ENCODE assay signal across 11 cellular contexts in genomic region chr1:203368624-203369451, GRCh38. TPM values are rescaled to one million over a fixed set of nuclear protein-coding genes. Genes with fewer than 3 reads are reported as not detected.
A peak's percentile ranks its signal among the peaks of the same experiment; 100 is the strongest.
DNase-seq lines count a peak whose midpoint lies in the region; ATAC-seq and TF ChIP-seq lines count a peak whose summit lies in the region.
"Had no signal": no experiment of that assay in that cellular context is flagged by ENCODE, and none has a peak within 500 bp of the region (broad histone marks: within the 10 kb centered on the region; RNA-seq: fewer than 3 reads in every experiment).

No MANE protein-coding gene starts in this region.

- ATAC-seq in left lung (peak; percentile 89), HG03342 (IDR thresholded peaks at IDR 0.05; ENCODE audit: unreplicated experiment) (no peak), HG02610 (IDR thresholded peaks at IDR 0.05; ENCODE audit: unreplicated experiment) (no peak)
- ATAC-seq: A549, WTC11 had no signal

- peaks cover 0 to 14% of the 10 kb centered on the region in 2 donors for H3K4me1 ChIP-seq in left lung
- H3K4me1 ChIP-seq: A549 had no signal

- in situ Hi-C loops in brain microvascular endothelial cell (cut with HindIII; ENCODE audit: low pct_ligation_motif_present, low sequenced_read_pairs), result no loop called here

- TF ChIP-seq POLR2A in erythroblast (IDR thresholded peaks at IDR 0.05; ENCODE audit: low read length), result no peak

- H3K4me3 ChIP-seq in brain microvascular endothelial cell (ENCODE audit: low read depth, low read length) (no peak overlapping the region), left lung (no peak overlapping the region)
- H3K4me3 ChIP-seq: A549 had no signal

- no peaks in the 10 kb centered on the region for H3K36me3 ChIP-seq in brain microvascular endothelial cell (replicated peaks)
- H3K36me3 ChIP-seq in left lung, result no peaks in the 10 kb centered on the region

- H3K27me3 ChIP-seq in brain microvascular endothelial cell (replicated peaks), result peaks cover 7% of the 10 kb centered on the region
- H3K27me3 ChIP-seq in left lung, result peaks cover 0 to 7% of the 10 kb centered on the region in 2 donors

- intact Hi-C loops in left lung (cut with DNase I), result loop anchor here in 1 of 2 donors (10.0 kb wide), 1 partner anchor 66 kb away; no protein-coding TSS in a partner anchor

- no peaks in the 10 kb centered on the region for H3K9me3 ChIP-seq in left lung
- H3K9me3 ChIP-seq: A549 had no signal

- DNase-seq in NCI-H1694 treated with DMSO at 0.1 percent for 48 hours (lab: John Stamatoyannopoulos, UW) (peak; percentile 57), NCI-H1694 (lab: John Stamatoyannopoulos, UW) (no peak), brain microvascular endothelial cell (peak; percentile 18), left lung (peak in 1 of 2 donors; percentile 55), ureter (ENCODE audit: low spot score) (peak; percentile 79), erythroblast (lab: John Stamatoyannopoulos, UW) (no peak)
- DNase-seq: KBM-7 had no signal

- TF ChIP-seq CTCF in brain microvascular endothelial cell (IDR thresholded peaks at IDR 0.05; ENCODE audit: low read depth, low read length, missing control alignments), result peak; percentile 14
- peak in 1 of 2 donors; percentile 17 for TF ChIP-seq CTCF in left lung (IDR thresholded peaks at IDR 0.05)

- H3K27ac ChIP-seq in brain microvascular endothelial cell, result no peak overlapping the region
- no peak overlapping the region for H3K27ac ChIP-seq in left lung
- H3K27ac ChIP-seq: A549 had no signal

RNA-seq across cellular contexts. Expression of gene FMOD, which starts 17.9 kb away (rescaled TPM):
- total RNA-seq in left lung, result 10 to 100 TPM; 36.6 to 59.8 TPM
- 59.0 TPM for total RNA-seq in ureter

Comparison
In these comparisons a context has a peak if more than half of its experiments do, and no peak if none do; other contexts are left out.
1. DNase-seq: peak in NCI-H1694 treated with DMSO at 0.1 percent for 48 hours (single experiment), brain microvascular endothelial cell (single experiment) and ureter (single experiment); none in NCI-H1694 (single experiment) and erythroblast (0 of 2).